ENCODE assay signal across 20 cellular contexts in the genomic region with DNA sequence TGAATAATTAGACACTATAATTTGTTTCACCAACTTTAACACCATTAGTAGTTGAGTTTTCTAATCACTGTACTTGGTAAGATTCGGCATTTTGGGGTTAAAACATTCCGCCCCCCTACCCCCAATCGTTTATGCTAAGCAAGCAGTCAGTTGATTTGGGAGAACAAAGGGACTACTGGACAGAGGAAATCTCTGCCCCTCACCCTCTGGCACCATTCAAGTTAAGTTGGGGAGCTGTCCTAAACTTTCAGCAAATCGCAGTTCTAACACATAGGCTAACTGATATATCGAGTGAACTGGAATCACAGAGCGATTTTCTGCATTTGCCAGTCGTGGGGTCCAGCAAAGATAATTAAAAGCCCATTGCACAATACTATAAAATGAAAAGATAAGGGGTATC. TPM values are rescaled to one million over a fixed set of nuclear protein-coding genes. Genes with fewer than 3 reads are reported as not detected.
A peak's percentile ranks its signal among the peaks of the same experiment; 100 is the strongest.
DNase-seq lines count a peak whose midpoint lies in the region; TF ChIP-seq lines count a peak whose summit lies in the region.
"Had no signal": no experiment of that assay in that cellular context is flagged by ENCODE, and none has a peak within 500 bp of the region (broad histone marks: within the 10 kb centered on the region; RNA-seq: fewer than 3 reads in every experiment).

No MANE protein-coding gene starts in this region.

- in situ Hi-C loops in mammary epithelial cell (cut with MboI; ENCODE audit: low sequenced_read_pairs in 2 of 2): loop anchor here (10.0 to 25.0 kb wide), 3 partner anchors 75 to 302 kb away; no protein-coding TSS in a partner anchor

- H2AFZ ChIP-seq in mammary epithelial cell (ENCODE audit: low read depth, low read length): no peak overlapping the region

- H3K4me1 Mint-ChIP-seq in activated naive CD4-positive, alpha-beta T cell treated with anti-CD3 and anti-CD28 coated beads, Interleukin-2, amount 50 U/mL, for 24 hours: peaks cover 91% of the 10 kb centered on the region
- peaks cover 77% of the 10 kb centered on the region for H3K4me1 Mint-ChIP-seq in activated naive CD4-positive, alpha-beta T cell treated with anti-CD3 and anti-CD28 coated beads for 36 hours (ENCODE audit: low read depth)

- H3K4me2 ChIP-seq in mammary epithelial cell (ENCODE audit: insufficient read depth, low read depth, low read length) (peak overlapping the region; percentile 72), skeletal muscle satellite cell (ENCODE audit: low read length) (peak overlapping the region; percentile 1)

- dilution Hi-C loops in mammary epithelial cell (cut with HindIII; ENCODE audit: low sequenced_read_pairs): no loop called here

- H4K20me1 ChIP-seq in mammary epithelial cell (ENCODE audit: insufficient read depth, low read length): peaks cover 7% of the 10 kb centered on the region

- peaks cover 53% of the 10 kb centered on the region for H3K4me1 ChIP-seq in mammary epithelial cell (ENCODE audit: insufficient read depth, low read length)
- peaks cover 67% of the 10 kb centered on the region for H3K4me1 ChIP-seq in skeletal muscle satellite cell (ENCODE audit: control insufficient read depth, insufficient read depth, low read length)

- H3K36me3 ChIP-seq in mammary epithelial cell (ENCODE audit: insufficient read depth, low read length) (peaks cover 5% of the 10 kb centered on the region), skeletal muscle satellite cell (ENCODE audit: insufficient read depth, low read length) (peaks cover 28% of the 10 kb centered on the region), H7 (replicated peaks; ENCODE audit: control insufficient read depth, insufficient read depth, low read length) (no peaks in the 10 kb centered on the region)
- H3K36me3 ChIP-seq: ascending aorta, ovary had no signal

- BruUV-seq in mammary epithelial cell (replicated peaks; lab: Mats Ljungman, UMichigan): no TSS peak

- H3K27ac Mint-ChIP-seq in activated naive CD4-positive, alpha-beta T cell treated with anti-CD3 and anti-CD28 coated beads, Interleukin-2, amount 50 U/mL, for 24 hours: peak overlapping the region; percentile 10
- no peak overlapping the region for H3K27ac Mint-ChIP-seq in activated naive CD4-positive, alpha-beta T cell treated with anti-CD3 and anti-CD28 coated beads for 36 hours
- H3K27ac Mint-ChIP-seq: activated B cell treated with CpG ODN at 0.5 μM for 24 hours; dendritic cell treated with granulocyte-macrophage colony-stimulating factor and Interleukin-4, amounts not matched to agents 40 ng/mL and 50 ng/mL, for 4 days; stimulated activated effector memory CD8-positive, alpha-beta T cell treated with anti-CD3 and anti-CD28 coated beads, Interleukin-12 subunit alpha, Interleukin-12 subunit beta, amount 100 ng/mL, for 72 hours; type B pancreatic cell had no signal

- H3K27me3 Mint-ChIP-seq in activated naive CD4-positive, alpha-beta T cell treated with anti-CD3 and anti-CD28 coated beads, Interleukin-2, amount 50 U/mL, for 24 hours: no peaks in the 10 kb centered on the region
- no peaks in the 10 kb centered on the region for H3K27me3 Mint-ChIP-seq in activated naive CD4-positive, alpha-beta T cell treated with anti-CD3 and anti-CD28 coated beads for 36 hours (ENCODE audit: low read depth)
- H3K27me3 Mint-ChIP-seq: activated B cell treated with CpG ODN at 0.5 μM for 24 hours; dendritic cell treated with granulocyte-macrophage colony-stimulating factor and Interleukin-4, amounts not matched to agents 40 ng/mL and 50 ng/mL, for 4 days; type B pancreatic cell had no signal

- CTCF ChIA-PET in activated naive CD4-positive, alpha-beta T cell treated with anti-CD3 and anti-CD28 coated beads for 36 hours (lab: Charles Lee): no interaction called here
- CTCF ChIA-PET in mammary epithelial cell (lab: Charles Lee; ENCODE audit: low non-redundant PET): no interaction called here

- no peak overlapping the region for H3K27ac ChIP-seq in mammary epithelial cell (ENCODE audit: insufficient read depth, low read depth, low read length)
- H3K27ac ChIP-seq: 22Rv1, C4-2B, ovary had no signal

- no peaks in the 10 kb centered on the region for H3K27me3 ChIP-seq in mammary epithelial cell (ENCODE audit: insufficient read depth, low read length)
- no peaks in the 10 kb centered on the region for H3K27me3 ChIP-seq in skeletal muscle satellite cell (ENCODE audit: control insufficient read depth, insufficient read depth, low read length)
- H3K27me3 ChIP-seq in H7 (ENCODE audit: control insufficient read depth, insufficient read depth, low read length): no peaks in the 10 kb centered on the region
- H3K27me3 ChIP-seq: ascending aorta, ovary had no signal

- DNase-seq in activated naive CD4-positive, alpha-beta T cell treated with anti-CD3 and anti-CD28 coated beads for 36 hours: no peak
- no peak for DNase-seq in mammary epithelial cell
- DNase-seq in left kidney (ENCODE audit: low read depth, low spot score): peak; percentile 70
- no peak for DNase-seq in activated T-cell treated with anti-CD3 and anti-CD28 coated beads, Interleukin-2, amount 50 U/mL, for 1 hour
- DNase-seq in H7: no peak
- no peak for DNase-seq in NCI-H2081 treated with DMSO at 0.1 percent for 48 hours (lab: John Stamatoyannopoulos, UW)
- DNase-seq: activated B cell treated with CpG ODN at 0.5 μM for 24 hours; activated effector memory CD4-positive, alpha-beta T cell treated with anti-CD3 and anti-CD28 coated beads, Interleukin-2, amount 50 U/mL, for 16 hours; kidney glomerular epithelial cell; mucosa of descending colon; MV-4-11; ovary had no signal

- peaks cover 100% of the 10 kb centered on the region for H3K79me2 ChIP-seq in mammary epithelial cell (ENCODE audit: insufficient read depth, low read length)

- no peak for TF ChIP-seq CTCF in mammary epithelial cell (conservative IDR thresholded peaks at IDR 0.05 in 1 of 2, IDR thresholded peaks at IDR 0.05 in 1 of 2; ENCODE audit: extremely low read depth in 1 of 2, insufficient read depth in 1 of 2, low read depth in 1 of 2, low read length in 2 of 2)

- no peak overlapping the region for H3K4me3 ChIP-seq in mammary epithelial cell (replicated peaks in 1 of 3; ENCODE audit: insufficient read depth in 1 of 3, low read depth in 2 of 3, low read length in 3 of 3)
- H3K4me3 ChIP-seq in skeletal muscle satellite cell (ENCODE audit: low read length): peak overlapping the region; percentile 11
- no peak overlapping the region for H3K4me3 ChIP-seq in H7 (ENCODE audit: insufficient read depth, low read depth, low read length)
- H3K4me3 ChIP-seq: mucosa of descending colon, ovary had no signal

- H3K36me3 Mint-ChIP-seq in activated naive CD4-positive, alpha-beta T cell treated with anti-CD3 and anti-CD28 coated beads, Interleukin-2, amount 50 U/mL, for 24 hours: peaks cover 8% of the 10 kb centered on the region
- peaks cover 5% of the 10 kb centered on the region for H3K36me3 Mint-ChIP-seq in activated naive CD4-positive, alpha-beta T cell treated with anti-CD3 and anti-CD28 coated beads for 36 hours (ENCODE audit: low read depth)

- no peaks in the 10 kb centered on the region for H3K9me3 ChIP-seq in mammary epithelial cell (replicated peaks; ENCODE audit: insufficient read depth, low read length)
- no peaks in the 10 kb centered on the region for H3K9me3 ChIP-seq in skeletal muscle satellite cell (replicated peaks; ENCODE audit: low read length)
- H3K9me3 ChIP-seq: ascending aorta, mucosa of descending colon, ovary had no signal

- WGBS in mammary epithelial cell (ENCODE audit: low coverage, missing lambda C conversion rate): 75% methylated on average over 7 of the region's 7 CpGs

- no peaks in the 10 kb centered on the region for H3K9me3 Mint-ChIP-seq in activated naive CD4-positive, alpha-beta T cell treated with anti-CD3 and anti-CD28 coated beads, Interleukin-2, amount 50 U/mL, for 24 hours
- no peaks in the 10 kb centered on the region for H3K9me3 Mint-ChIP-seq in activated naive CD4-positive, alpha-beta T cell treated with anti-CD3 and anti-CD28 coated beads for 36 hours
- H3K9me3 Mint-ChIP-seq: activated B cell treated with CpG ODN at 0.5 μM for 24 hours; dendritic cell treated with granulocyte-macrophage colony-stimulating factor and Interleukin-4, amounts not matched to agents 40 ng/mL and 50 ng/mL, for 4 days; stimulated activated effector memory CD8-positive, alpha-beta T cell treated with anti-CD3 and anti-CD28 coated beads, Interleukin-12 subunit alpha, Interleukin-12 subunit beta, amount 100 ng/mL, for 72 hours; type B pancreatic cell had no signal

- H3K9ac ChIP-seq in mammary epithelial cell (ENCODE audit: insufficient read depth, low read length) (no peak overlapping the region), skeletal muscle satellite cell (ENCODE audit: low read depth, low read length) (no peak overlapping the region)

- intact Hi-C loops in activated naive CD4-positive, alpha-beta T cell treated with anti-CD3 and anti-CD28 coated beads for 36 hours (cut with micrococcal nuclease): loop anchor here (10.0 kb wide), 1 partner anchor 865 kb away; a partner anchor contains a TSS
- intact Hi-C loops in mammary epithelial cell (cut with micrococcal nuclease): loop anchor here (5.0 to 10.0 kb wide), 2 partner anchors 38 to 465 kb away; no protein-coding TSS in a partner anchor

- H3K4me3 Mint-ChIP-seq in activated naive CD4-positive, alpha-beta T cell treated with anti-CD3 and anti-CD28 coated beads, Interleukin-2, amount 50 U/mL, for 24 hours: no peak overlapping the region
- no peak overlapping the region for H3K4me3 Mint-ChIP-seq in activated naive CD4-positive, alpha-beta T cell treated with anti-CD3 and anti-CD28 coated beads for 36 hours
- H3K4me3 Mint-ChIP-seq: activated B cell treated with CpG ODN at 0.5 μM for 24 hours; dendritic cell treated with granulocyte-macrophage colony-stimulating factor and Interleukin-4, amounts not matched to agents 40 ng/mL and 50 ng/mL, for 4 days; stimulated activated effector memory CD8-positive, alpha-beta T cell treated with anti-CD3 and anti-CD28 coated beads, Interleukin-12 subunit alpha, Interleukin-12 subunit beta, amount 100 ng/mL, for 72 hours; type B pancreatic cell had no signal

RNA-seq across cellular contexts. Expression of a gene that starts 5.6 kb away (rescaled TPM):
- total RNA-seq in activated naive CD4-positive, alpha-beta T cell treated with anti-CD3 and anti-CD28 coated beads for 36 hours: 10 to 100 TPM; 30.1 to 32.2 TPM
- 10 to 100 TPM; 41.3 to 81.5 TPM for total RNA-seq in mammary epithelial cell
- 32.7 TPM for polyA plus RNA-seq in mammary epithelial cell
- 90.2 TPM for polyA minus RNA-seq in mammary epithelial cell
- 23.1 and 25.1 TPM in 2 replicates for total RNA-seq in skeletal muscle satellite cell (2012; rRNA removed)
- 19.9 and 21.6 TPM in 2 replicates for total RNA-seq in H7 (2014; rRNA removed; shearing (Covaris generic))
